14 cellular contexts compared by ENCODE assay signal in genomic region chr6:169146536-169146935, GRCh38.
DNase-seq lines count a peak whose midpoint lies in the region; TF ChIP-seq lines count a peak whose summit lies in the region.
"Had no signal": no experiment of that assay in that cellular context is flagged by ENCODE, and none has a peak within 500 bp of the region (broad histone marks: within the 10 kb centered on the region; RNA-seq: fewer than 3 reads in every experiment).

No MANE protein-coding gene starts in this region.

- WGBS in esophagus muscularis mucosa = 83% methylated on average over 2 of the region's 2 CpGs
- 65 to 78% methylated on average over 2 of the region's 2 CpGs for WGBS in tibial nerve, 2 donors

- H3K27me3 Mint-ChIP-seq in nephron (ENCODE audit: low read depth) = peaks cover 5% of the 10 kb centered on the region

- TF ChIP-seq POLR2A in esophagus muscularis mucosa (IDR thresholded peaks at IDR 0.05; ENCODE audit: low read depth) (no peak), tibial nerve (IDR thresholded peaks at IDR 0.05) (no peak)

- H3K4me3 Mint-ChIP-seq in nephron = no peak overlapping the region
- H3K4me3 Mint-ChIP-seq: CD8-positive, alpha-beta T cell had no signal

- intact Hi-C loops in esophagus muscularis mucosa (cut with DNase I) = no loop called here

- H3K4me1 ChIP-seq in SJSA1 (replicated peaks) = peaks cover 16% of the 10 kb centered on the region
- H3K4me1 ChIP-seq in esophagus muscularis mucosa = peaks cover 0 to 33% (median 30%) of the 10 kb centered on the region in 4 donors
- peaks cover 0 to 21% (median under 1%) of the 10 kb centered on the region in 4 donors for H3K4me1 ChIP-seq in tibial nerve

- DNase-seq in SJSA1 (ENCODE audit: low read depth in 1 of 2, low spot score in 2 of 2) (no peak), esophagus muscularis mucosa (ENCODE audit: extremely low spot score) (no peak), substantia nigra (lab: John Stamatoyannopoulos, UW) (no peak), 8988T (no peak), D341Med (ENCODE audit: low spot score) (no peak), tibial nerve (ENCODE audit: low spot score in 2 of 2) (no peak)
- DNase-seq: Calu3, DMS53, KG1, MV-4-11, NCI-H1694 treated with DMSO at 0.1 percent for 48 hours had no signal

- H3K27ac ChIP-seq in SJSA1 (peak overlapping the region; percentile 60), esophagus muscularis mucosa (replicated peaks in 1 of 4) (peak overlapping the region in 3 of 4 donors; percentile 33 to 49 (median 45)), substantia nigra (ENCODE audit: low read depth, low read length, poor library complexity, severe bottlenecking) (peak overlapping the region; percentile 36), tibial nerve (no peak overlapping the region)
- H3K27ac ChIP-seq: BLaER1 treated with 17β-estradiol and CSF1 and Interleukin-3, amounts not matched to agents 10 nM and 100 nM had no signal

- H3K4me1 Mint-ChIP-seq in nephron = peaks cover 46% of the 10 kb centered on the region

- TF ChIP-seq CTCF in esophagus muscularis mucosa (IDR thresholded peaks at IDR 0.05) (no peak), nephron (IDR thresholded peaks at IDR 0.05; ENCODE audit: unreplicated experiment in 3 of 3) (no peak), tibial nerve (IDR thresholded peaks at IDR 0.05) (no peak)

- H3K36me3 ChIP-seq in SJSA1 = no peaks in the 10 kb centered on the region
- no peaks in the 10 kb centered on the region for H3K36me3 ChIP-seq in esophagus muscularis mucosa
- no peaks in the 10 kb centered on the region for H3K36me3 ChIP-seq in tibial nerve
- H3K36me3 ChIP-seq: BLaER1 treated with 17β-estradiol and CSF1 and Interleukin-3, amounts not matched to agents 10 nM and 100 nM had no signal

- H3K4me3 ChIP-seq in SJSA1 (no peak overlapping the region), esophagus muscularis mucosa (no peak overlapping the region), tibial nerve (no peak overlapping the region)
- H3K4me3 ChIP-seq: BLaER1 treated with 17β-estradiol and CSF1 and Interleukin-3, amounts not matched to agents 10 nM and 100 nM had no signal

- TF ChIP-seq EP300 in esophagus muscularis mucosa (IDR thresholded peaks at IDR 0.05) (no peak), tibial nerve (IDR thresholded peaks at IDR 0.05) (no peak)

- peaks cover 4% of the 10 kb centered on the region for H3K36me3 Mint-ChIP-seq in nephron (ENCODE audit: low read depth)
- H3K36me3 Mint-ChIP-seq: CD8-positive, alpha-beta T cell had no signal

- peaks cover 37% of the 10 kb centered on the region for H3K9me3 Mint-ChIP-seq in nephron

- H3K9me3 ChIP-seq in SJSA1 (replicated peaks) (no peaks in the 10 kb centered on the region), esophagus muscularis mucosa (peaks cover 0 to 21% (median 6%) of the 10 kb centered on the region in 4 donors), tibial nerve (peaks cover 0 to 26% (median 9%) of the 10 kb centered on the region in 4 donors)

- peak overlapping the region in 2 of 3 experiments; percentile 56 to 89 for H3K27ac Mint-ChIP-seq in nephron
- H3K27ac Mint-ChIP-seq: CD8-positive, alpha-beta T cell had no signal

- H3K27me3 ChIP-seq in SJSA1 (replicated peaks) (no peaks in the 10 kb centered on the region), esophagus muscularis mucosa (no peaks in the 10 kb centered on the region), tibial nerve (no peaks in the 10 kb centered on the region)
- H3K27me3 ChIP-seq: BLaER1 treated with 17β-estradiol and CSF1 and Interleukin-3, amounts not matched to agents 10 nM and 100 nM had no signal

Comparison
In these comparisons a context has a peak if more than half of its experiments do, and no peak if none do; other contexts are left out.
1. H3K27ac ChIP-seq: peak in SJSA1 (single experiment), esophagus muscularis mucosa (3 of 4) and substantia nigra (single experiment); none in tibial nerve (0 of 4).